Comparison of ENCODE assay signal across 8 cellular contexts in the genomic region with DNA sequence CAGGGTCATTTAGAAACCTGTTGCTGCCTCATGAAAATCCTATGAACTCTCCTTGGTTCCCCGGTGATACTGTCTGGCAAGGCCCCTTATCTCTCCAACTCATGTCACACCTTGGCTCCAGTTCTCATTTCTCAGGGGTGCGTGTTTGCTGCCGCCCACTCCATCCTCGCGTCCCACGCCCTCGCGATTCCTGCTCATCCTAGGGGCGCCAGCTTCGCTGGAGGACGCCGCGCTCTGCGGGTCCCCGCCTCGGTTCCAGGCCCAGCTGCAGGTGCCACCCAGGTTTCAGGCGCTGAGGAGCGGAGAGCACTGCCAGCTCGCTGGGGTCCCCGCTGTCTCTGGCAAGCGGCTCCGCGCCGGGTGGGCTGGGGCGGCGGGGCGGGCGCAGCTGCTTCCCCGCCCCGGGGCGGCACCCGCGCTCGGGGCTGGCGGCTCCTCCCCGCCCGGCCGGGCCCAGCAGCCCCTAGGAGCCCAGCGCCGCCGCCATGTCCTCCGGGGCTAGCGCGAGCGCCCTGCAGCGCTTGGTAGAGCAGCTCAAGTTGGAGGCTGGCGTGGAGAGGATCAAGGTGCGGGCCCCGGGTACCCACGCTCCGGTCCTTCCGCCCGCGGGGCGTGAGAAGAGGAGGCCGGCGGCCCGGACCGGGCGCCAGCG. TPM values are rescaled to one million over a fixed set of nuclear protein-coding genes. Genes with fewer than 3 reads are reported as not detected.
DNase-seq lines count a peak whose midpoint lies in the region; ATAC-seq and TF ChIP-seq lines count a peak whose summit lies in the region.

TSS of gene GNG10 (plus strand) at position 456 of the 652 bp plus-strand sequence. CDS start at position 486, 30 bp downstream.

- intact Hi-C loops in Panc1 (cut with micrococcal nuclease; ENCODE audit: unreplicated experiment) = no loop called here
- intact Hi-C loops in activated T-helper 2 cell treated with anti-CD3 and anti-CD28 coated beads, Interferon-gamma antibody, Interleukin-2, Interleukin-4, amounts not matched to agents 10 μg/mL and 5 μg/mL and 100 μg/mL, durations not matched to agents 14 hours and 24 hours and 36 hours (cut with micrococcal nuclease) = loop anchor here (2.0 to 10.0 kb wide), 3 partner anchors 178 to 714 kb away; partner anchors contain the start of gene UGCG

- H3K27me3 ChIP-seq in Panc1 (ENCODE audit: control insufficient read depth, insufficient read depth, low read length) = no peaks in the 10 kb centered on the region

- no peaks in the 10 kb centered on the region; the same call in 1 of the 2 replicates for H3K36me3 ChIP-seq in Panc1 (ENCODE audit: control insufficient read depth, insufficient read depth, low read length)

- peaks cover 18% of the 10 kb centered on the region for H3K36me3 Mint-ChIP-seq in activated T-helper 2 cell treated with anti-CD3 and anti-CD28 coated beads, Interferon-gamma antibody, Interleukin-2, Interleukin-4, amounts not matched to agents 10 μg/mL and 5 μg/mL and 100 μg/mL, durations not matched to agents 14 hours and 24 hours and 36 hours (ENCODE audit: low read depth)
- peaks cover 14% of the 10 kb centered on the region for H3K36me3 Mint-ChIP-seq in nephron (ENCODE audit: low read depth)

- POLR2A ChIA-PET in Panc1 (lab: Charles Lee) = no interaction called here

- peak within 1 kb of the TSS; percentile 83 for H3K27ac Mint-ChIP-seq in activated T-helper 2 cell treated with anti-CD3 and anti-CD28 coated beads, Interferon-gamma antibody, Interleukin-2, Interleukin-4, amounts not matched to agents 10 μg/mL and 5 μg/mL and 100 μg/mL, durations not matched to agents 14 hours and 24 hours and 36 hours
- H3K27ac Mint-ChIP-seq in nephron = peak within 1 kb of the TSS; percentile 43 to 78 (median 68)

- peak within 1 kb of the TSS; percentile 72 to 84 for H3K4me3 ChIP-seq in Panc1 (ENCODE audit: low read depth in 2 of 2, low read length in 2 of 2)
- H3K4me3 ChIP-seq in fibroblast of pulmonary artery (replicated peaks; ENCODE audit: low read depth, low read length) = peak within 1 kb of the TSS; percentile 80

- H3K27ac ChIP-seq in Panc1 (ENCODE audit: low read length) = peak within 1 kb of the TSS; percentile 82

- no peaks in the 10 kb centered on the region for H3K9me3 ChIP-seq in Panc1 (ENCODE audit: control insufficient read depth, insufficient read depth, low read depth, low read length)

- TF ChIP-seq CTCF in Panc1 (IDR thresholded peaks at IDR 0.05) (no peak), fibroblast of pulmonary artery (IDR thresholded peaks at IDR 0.05; ENCODE audit: low read length, missing control alignments) (no peak), nephron (IDR thresholded peaks at IDR 0.05; ENCODE audit: unreplicated experiment in 3 of 3) (no peak)

- DNase-seq in COLO668 (lab: John Stamatoyannopoulos, UW; ENCODE audit: unreplicated experiment) (peak; percentile 66), Panc1 (ENCODE audit: low read depth, low spot score) (no peak), fibroblast of pulmonary artery (ENCODE audit: low read depth) (peak; percentile 50)
- DNase-seq in activated T-helper 2 cell treated with anti-CD3 and anti-CD28 coated beads, Interferon-gamma antibody, Interleukin-2, Interleukin-4, amounts not matched to agents 10 μg/mL and 5 μg/mL and 100 μg/mL, durations not matched to agents 14 hours and 24 hours and 36 hours (ENCODE audit: low spot score) = peak; percentile 62
- peak; percentile 78 for DNase-seq in stimulated activated naive CD8-positive, alpha-beta T cell treated with anti-CD3 and anti-CD28 coated beads, Interleukin-15, Interleukin-2, amounts not matched to agents 100 U/mL and 50 U/mL, for 24 hours

- ATAC-seq in GM19351 (IDR thresholded peaks at IDR 0.05; ENCODE audit: unreplicated experiment) (peak; percentile 83), HG03469 (IDR thresholded peaks at IDR 0.05; ENCODE audit: unreplicated experiment) (peak; percentile 57), Panc1 (peak; percentile 99)
- peak; percentile 95 for ATAC-seq in stimulated activated naive CD8-positive, alpha-beta T cell treated with anti-CD3 and anti-CD28 coated beads, Interleukin-15, Interleukin-2, amounts not matched to agents 100 U/mL and 50 U/mL, for 24 hours

- H3K9me3 Mint-ChIP-seq in activated T-helper 2 cell treated with anti-CD3 and anti-CD28 coated beads, Interferon-gamma antibody, Interleukin-2, Interleukin-4, amounts not matched to agents 10 μg/mL and 5 μg/mL and 100 μg/mL, durations not matched to agents 14 hours and 24 hours and 36 hours = no peaks in the 10 kb centered on the region
- no peaks in the 10 kb centered on the region for H3K9me3 Mint-ChIP-seq in nephron

- peak within 1 kb of the TSS; percentile 87 for H3K4me3 Mint-ChIP-seq in activated T-helper 2 cell treated with anti-CD3 and anti-CD28 coated beads, Interferon-gamma antibody, Interleukin-2, Interleukin-4, amounts not matched to agents 10 μg/mL and 5 μg/mL and 100 μg/mL, durations not matched to agents 14 hours and 24 hours and 36 hours (ENCODE audit: low read depth)
- H3K4me3 Mint-ChIP-seq in nephron = peak within 1 kb of the TSS; percentile 94 to 95 (median 94)

- CTCF ChIA-PET in Panc1 (lab: Charles Lee) = no interaction called here

- H3K4me1 ChIP-seq in Panc1 (ENCODE audit: control insufficient read depth, insufficient read depth, low read length) = peaks cover 10% of the 10 kb centered on the region

- H3K4me1 Mint-ChIP-seq in activated T-helper 2 cell treated with anti-CD3 and anti-CD28 coated beads, Interferon-gamma antibody, Interleukin-2, Interleukin-4, amounts not matched to agents 10 μg/mL and 5 μg/mL and 100 μg/mL, durations not matched to agents 14 hours and 24 hours and 36 hours (ENCODE audit: low read depth) = peaks cover 19% of the 10 kb centered on the region
- H3K4me1 Mint-ChIP-seq in nephron = peaks cover 26% of the 10 kb centered on the region

- in situ Hi-C loops in Panc1 (cut with HindIII; ENCODE audit: low pct_unique_long_range_greater_than_20kb, low sequenced_read_pairs) = no loop called here

- no peaks in the 10 kb centered on the region for H3K27me3 Mint-ChIP-seq in activated T-helper 2 cell treated with anti-CD3 and anti-CD28 coated beads, Interferon-gamma antibody, Interleukin-2, Interleukin-4, amounts not matched to agents 10 μg/mL and 5 μg/mL and 100 μg/mL, durations not matched to agents 14 hours and 24 hours and 36 hours (ENCODE audit: low read depth)
- H3K27me3 Mint-ChIP-seq in nephron (ENCODE audit: low read depth) = peaks cover 4% of the 10 kb centered on the region

- no TSS peak for BruUV-seq in Panc1 (replicated peaks; lab: Mats Ljungman, UMichigan)

RNA-seq across cellular contexts. Expression of gene GNG10, which starts in this region (rescaled TPM):
- total RNA-seq in Panc1 (2021; ENCODE audit: unreplicated experiment) = 40.0 TPM
- polyA plus RNA-seq in Panc1 (2012; ENCODE audit: insufficient read length) = 22.4 TPM
- 30.7 and 30.9 TPM in 2 replicates for total RNA-seq in activated T-helper 2 cell treated with anti-CD3 and anti-CD28 coated beads, Interferon-gamma antibody, Interleukin-2, Interleukin-4, amounts not matched to agents 10 μg/mL and 5 μg/mL and 100 μg/mL, durations not matched to agents 14 hours and 24 hours and 36 hours
